In genomic region chr9:32258482-32258881, GRCh38 we compare ENCODE assay signal across 35 cellular contexts.
"Had no signal": no experiment of that assay in that cellular context is flagged by ENCODE, and none has a peak within 500 bp of the region (broad histone marks: within the 10 kb centered on the region; RNA-seq: fewer than 3 reads in every experiment).

No MANE protein-coding gene starts in this region.

- H3K4me1 ChIP-seq: adrenal gland, body of pancreas, esophagus muscularis mucosa, foreskin keratinocyte, gastrocnemius medialis, heart left ventricle had no signal

- H3K27me3 ChIP-seq: adrenal gland, body of pancreas, esophagus muscularis mucosa, foreskin keratinocyte, gastrocnemius medialis, heart left ventricle had no signal

- H3K4me1 Mint-ChIP-seq: activated CD4-positive, alpha-beta T cell treated with anti-CD3 and anti-CD28 coated beads for 36 hours; activated CD4-positive, alpha-beta T cell treated with anti-CD3 and anti-CD28 coated beads, Interleukin-2, amount 10 ng/mL, durations not matched to agents 24 days and 14 days; activated CD8-positive, alpha-beta memory T cell treated with anti-CD3 and anti-CD28 coated beads, Interleukin-2, amount 10 ng/mL, durations not matched to agents 7 days and 5 days; activated naive CD4-positive, alpha-beta T cell treated with anti-CD3 and anti-CD28 coated beads, Interleukin-2, amount 50 U/mL, for 24 hours; activated naive CD8-positive, alpha-beta T cell treated with anti-CD3 and anti-CD28 coated beads for 36 hours; activated naive CD8-positive, alpha-beta T cell treated with anti-CD3 and anti-CD28 coated beads, Interleukin-2, amount 50 U/mL, for 24 hours had no signal

- H3K27me3 Mint-ChIP-seq: activated CD4-positive, alpha-beta T cell treated with anti-CD3 and anti-CD28 coated beads, Interleukin-2, amount 10 ng/mL, durations not matched to agents 24 days and 14 days; activated CD8-positive, alpha-beta memory T cell treated with anti-CD3 and anti-CD28 coated beads, Interleukin-2, amount 10 ng/mL, durations not matched to agents 7 days and 5 days had no signal

- FAIRE-seq: colon had no signal

- H3K4me3 Mint-ChIP-seq: activated CD4-positive, alpha-beta memory T cell treated with anti-CD3 and anti-CD28 coated beads for 36 hours; activated CD4-positive, alpha-beta T cell treated with anti-CD3 and anti-CD28 coated beads for 36 hours; activated CD4-positive, alpha-beta T cell treated with anti-CD3 and anti-CD28 coated beads, Interleukin-2, amount 10 ng/mL, durations not matched to agents 24 days and 14 days; activated CD8-positive, alpha-beta memory T cell treated with anti-CD3 and anti-CD28 coated beads, Interleukin-2, amount 10 ng/mL, durations not matched to agents 7 days and 5 days; activated CD8-positive, alpha-beta T cell treated with anti-CD3 and anti-CD28 coated beads, Interleukin-2, amount 10 ng/mL, durations not matched to agents 7 days and 5 days; activated naive CD4-positive, alpha-beta T cell treated with anti-CD3 and anti-CD28 coated beads for 36 hours; activated naive CD4-positive, alpha-beta T cell treated with anti-CD3 and anti-CD28 coated beads, Interleukin-2, amount 50 U/mL, for 24 hours; activated naive CD8-positive, alpha-beta T cell treated with anti-CD3 and anti-CD28 coated beads for 36 hours; activated naive CD8-positive, alpha-beta T cell treated with anti-CD3 and anti-CD28 coated beads, Interleukin-2, amount 50 U/mL, for 24 hours; activated T-helper 1 cell treated with anti-CD3 and anti-CD28 coated beads, Interleukin-12 subunit alpha, Interleukin-12 subunit beta, Interleukin-2, Interleukin-4 antibody, amounts not matched to agents 30 ng/mL and 10 ng/mL and 1 ng/mL, durations not matched to agents 14 hours and 24 hours and 36 hours; effector memory CD8-positive, alpha-beta T cell; T-helper 2 cell treated with Interferon-gamma antibody and Interleukin-4, amounts not matched to agents 5 μg/mL and 100 μg/mL, for 36 hours had no signal

- ATAC-seq: activated CD4-positive, alpha-beta T cell treated with anti-CD3 and anti-CD28 coated beads for 36 hours; activated CD8-positive, alpha-beta memory T cell treated with anti-CD3 and anti-CD28 coated beads, Interleukin-2, amount 10 ng/mL, durations not matched to agents 7 days and 5 days; activated CD8-positive, alpha-beta T cell treated with anti-CD3 and anti-CD28 coated beads, Interleukin-2, amount 10 ng/mL, durations not matched to agents 7 days and 5 days; activated naive CD8-positive, alpha-beta T cell treated with anti-CD3 and anti-CD28 coated beads, Interleukin-2, amount 50 U/mL, for 24 hours; body of pancreas; effector memory CD8-positive, alpha-beta T cell; foreskin keratinocyte; gastrocnemius medialis; heart left ventricle had no signal

- H3K27ac ChIP-seq: adrenal gland, body of pancreas, esophagus muscularis mucosa, foreskin keratinocyte, gastrocnemius medialis, heart left ventricle had no signal

- DNase-seq: activated CD4-positive, alpha-beta memory T cell treated with anti-CD3 and anti-CD28 coated beads for 36 hours; activated CD4-positive, alpha-beta T cell treated with anti-CD3 and anti-CD28 coated beads for 36 hours; activated CD4-positive, alpha-beta T cell treated with anti-CD3 and anti-CD28 coated beads, Interleukin-2, amount 10 ng/mL, durations not matched to agents 24 days and 14 days; activated CD4-positive, CD25-positive, alpha-beta regulatory T cell; activated CD4-positive, CD25-positive, alpha-beta regulatory T cell treated with anti-CD3 and anti-CD28 coated beads, Interleukin-2, amount 50 U/mL, for 72 hours; activated CD8-positive, alpha-beta memory T cell treated with anti-CD3 and anti-CD28 coated beads, Interleukin-2, amount 10 ng/mL, durations not matched to agents 7 days and 5 days; activated CD8-positive, alpha-beta memory T cell treated with anti-CD3 and anti-CD28 coated beads, Interleukin-2, amount 50 U/mL, for 4 hours; activated CD8-positive, alpha-beta T cell treated with anti-CD3 and anti-CD28 coated beads, Interleukin-2, amount 10 ng/mL, durations not matched to agents 7 days and 5 days; activated effector memory CD4-positive, alpha-beta T cell treated with anti-CD3 and anti-CD28 coated beads, Interleukin-2, amount 50 U/mL, for 16 hours; activated naive CD4-positive, alpha-beta T cell treated with anti-CD3 and anti-CD28 coated beads for 36 hours; activated naive CD8-positive, alpha-beta T cell treated with anti-CD3 and anti-CD28 coated beads for 36 hours; activated naive CD8-positive, alpha-beta T cell treated with anti-CD3 and anti-CD28 coated beads, Interleukin-2, amount 50 U/mL, for 24 hours; activated T-cell treated with anti-CD3 and anti-CD28 coated beads, Interleukin-2, amount 50 U/mL, for 1 hour; activated T-cell treated with anti-CD3 and anti-CD28 coated beads, Interleukin-2, amount 50 U/mL, for 48 hours; adrenal gland; amygdala; aorta; body of pancreas; caudate nucleus; cortex of kidney; dermis blood vessel endothelial cell; effector CD4-positive, alpha-beta T cell; effector memory CD8-positive, alpha-beta T cell; erythroblast; foreskin keratinocyte; gastrocnemius medialis; glutamatergic neuron; heart left ventricle; T1000 had no signal

- H3K9me3 Mint-ChIP-seq: activated CD4-positive, alpha-beta memory T cell treated with anti-CD3 and anti-CD28 coated beads for 36 hours; activated CD4-positive, alpha-beta T cell treated with anti-CD3 and anti-CD28 coated beads, Interleukin-2, amount 10 ng/mL, durations not matched to agents 24 days and 14 days; activated naive CD4-positive, alpha-beta T cell treated with anti-CD3 and anti-CD28 coated beads, Interleukin-2, amount 50 U/mL, for 24 hours; activated naive CD8-positive, alpha-beta T cell treated with anti-CD3 and anti-CD28 coated beads for 36 hours; activated naive CD8-positive, alpha-beta T cell treated with anti-CD3 and anti-CD28 coated beads, Interleukin-2, amount 50 U/mL, for 24 hours; activated T-helper 1 cell treated with anti-CD3 and anti-CD28 coated beads, Interleukin-12 subunit alpha, Interleukin-12 subunit beta, Interleukin-2, Interleukin-4 antibody, amounts not matched to agents 30 ng/mL and 10 ng/mL and 1 ng/mL, durations not matched to agents 14 hours and 24 hours and 36 hours; activated T-helper 2 cell treated with anti-CD3 and anti-CD28 coated beads, Interferon-gamma antibody, Interleukin-2, Interleukin-4, amounts not matched to agents 10 μg/mL and 5 μg/mL and 100 μg/mL, durations not matched to agents 14 hours and 24 hours and 36 hours; T-helper 2 cell treated with Interferon-gamma antibody and Interleukin-4, amounts not matched to agents 5 μg/mL and 100 μg/mL, for 36 hours had no signal

- H3K27ac Mint-ChIP-seq: activated CD4-positive, alpha-beta memory T cell treated with anti-CD3 and anti-CD28 coated beads for 36 hours; activated CD4-positive, alpha-beta T cell treated with anti-CD3 and anti-CD28 coated beads for 36 hours; activated CD4-positive, alpha-beta T cell treated with anti-CD3 and anti-CD28 coated beads, Interleukin-2, amount 10 ng/mL, durations not matched to agents 24 days and 14 days; activated CD8-positive, alpha-beta memory T cell treated with anti-CD3 and anti-CD28 coated beads, Interleukin-2, amount 10 ng/mL, durations not matched to agents 7 days and 5 days; activated CD8-positive, alpha-beta T cell treated with anti-CD3 and anti-CD28 coated beads, Interleukin-2, amount 10 ng/mL, durations not matched to agents 7 days and 5 days; activated naive CD4-positive, alpha-beta T cell treated with anti-CD3 and anti-CD28 coated beads for 36 hours; activated naive CD4-positive, alpha-beta T cell treated with anti-CD3 and anti-CD28 coated beads, Interleukin-2, amount 50 U/mL, for 24 hours; activated naive CD8-positive, alpha-beta T cell treated with anti-CD3 and anti-CD28 coated beads for 36 hours; activated naive CD8-positive, alpha-beta T cell treated with anti-CD3 and anti-CD28 coated beads, Interleukin-2, amount 50 U/mL, for 24 hours; activated T-helper 1 cell treated with anti-CD3 and anti-CD28 coated beads, Interleukin-12 subunit alpha, Interleukin-12 subunit beta, Interleukin-2, Interleukin-4 antibody, amounts not matched to agents 30 ng/mL and 10 ng/mL and 1 ng/mL, durations not matched to agents 14 hours and 24 hours and 36 hours; activated T-helper 2 cell treated with anti-CD3 and anti-CD28 coated beads, Interferon-gamma antibody, Interleukin-2, Interleukin-4, amounts not matched to agents 10 μg/mL and 5 μg/mL and 100 μg/mL, durations not matched to agents 14 hours and 24 hours and 36 hours; effector memory CD8-positive, alpha-beta T cell; T-helper 2 cell treated with Interferon-gamma antibody and Interleukin-4, amounts not matched to agents 5 μg/mL and 100 μg/mL, for 36 hours had no signal

- H3K4me3 ChIP-seq: adrenal gland, body of pancreas, esophagus muscularis mucosa, gastrocnemius medialis, heart left ventricle had no signal

- H3K36me3 ChIP-seq: adrenal gland, esophagus muscularis mucosa, gastrocnemius medialis, heart left ventricle had no signal

- H3K9me3 ChIP-seq: adrenal gland, body of pancreas, esophagus muscularis mucosa, gastrocnemius medialis had no signal
